In genomic region chr6:135990855-135991464, GRCh38 we compare ENCODE assay signal across 30 cellular contexts.
"Had no signal": no experiment of that assay in that cellular context is flagged by ENCODE, and none has a peak within 500 bp of the region (broad histone marks: within the 10 kb centered on the region; RNA-seq: fewer than 3 reads in every experiment).

No MANE protein-coding gene starts in this region.

- H3K4me2 ChIP-seq: PC-9 had no signal

- H2AFZ ChIP-seq: PC-9 had no signal

- ATAC-seq: activated CD8-positive, alpha-beta memory T cell treated with anti-CD3 and anti-CD28 coated beads, Interleukin-2, amount 10 ng/mL, durations not matched to agents 7 days and 5 days; activated naive CD8-positive, alpha-beta T cell treated with anti-CD3 and anti-CD28 coated beads, Interleukin-2, amount 50 U/mL, for 24 hours; Right ventricle myocardium inferior; T-cell; T-helper 17 cell had no signal

- H3K4me3 ChIP-seq: PC-9 had no signal

- DNase-seq: activated B cell treated with CpG ODN at 0.5 μM for 24 hours; activated CD4-positive, alpha-beta memory T cell treated with anti-CD3 and anti-CD28 coated beads, Interleukin-2, amount 10 ng/mL, durations not matched to agents 7 days and 5 days; activated CD4-positive, alpha-beta T cell treated with anti-CD3 and anti-CD28 coated beads for 1 hour; activated CD4-positive, alpha-beta T cell treated with anti-CD3 and anti-CD28 coated beads for 48 hours; activated CD8-positive, alpha-beta memory T cell treated with anti-CD3 and anti-CD28 coated beads for 24 hours; activated CD8-positive, alpha-beta memory T cell treated with anti-CD3 and anti-CD28 coated beads, Interleukin-2, amount 10 ng/mL, durations not matched to agents 7 days and 5 days; activated CD8-positive, alpha-beta memory T cell treated with anti-CD3 and anti-CD28 coated beads, Interleukin-2, amount 50 U/mL, for 48 hours; activated effector memory CD4-positive, alpha-beta T cell treated with Interleukin-2 at 50 U/mL for 16 hours; activated naive CD4-positive, alpha-beta T cell treated with anti-CD3 and anti-CD28 coated beads, Interleukin-2, amount 10 ng/mL, durations not matched to agents 7 days and 5 days; activated naive CD8-positive, alpha-beta T cell treated with anti-CD3 and anti-CD28 coated beads, Interleukin-2, amount 50 U/mL, for 24 hours; activated T-cell treated with anti-CD3 and anti-CD28 coated beads, Interleukin-2, amount 50 U/mL, for 48 hours; anterior cingulate cortex; central memory CD4-positive, alpha-beta T cell; KG1; MM.1S; NCI-H1092; NCI-H1436 treated with DMSO at 0.1 percent for 48 hours; NCI-H1694 treated with DMSO at 0.1 percent for 48 hours; NCI-H2029; NCI-H510A; NCI-H526; NCI-H748 treated with DMSO at 0.1 percent for 48 hours; PC-9; T-cell; T-helper 17 cell; T-helper 9 cell had no signal

- FAIRE-seq: RCC 7860 had no signal

- H3K27ac ChIP-seq: PC-9, RWPE1, VCaP had no signal
